Comparison of ENCODE assay signal across 8 cellular contexts in the genomic region with DNA sequence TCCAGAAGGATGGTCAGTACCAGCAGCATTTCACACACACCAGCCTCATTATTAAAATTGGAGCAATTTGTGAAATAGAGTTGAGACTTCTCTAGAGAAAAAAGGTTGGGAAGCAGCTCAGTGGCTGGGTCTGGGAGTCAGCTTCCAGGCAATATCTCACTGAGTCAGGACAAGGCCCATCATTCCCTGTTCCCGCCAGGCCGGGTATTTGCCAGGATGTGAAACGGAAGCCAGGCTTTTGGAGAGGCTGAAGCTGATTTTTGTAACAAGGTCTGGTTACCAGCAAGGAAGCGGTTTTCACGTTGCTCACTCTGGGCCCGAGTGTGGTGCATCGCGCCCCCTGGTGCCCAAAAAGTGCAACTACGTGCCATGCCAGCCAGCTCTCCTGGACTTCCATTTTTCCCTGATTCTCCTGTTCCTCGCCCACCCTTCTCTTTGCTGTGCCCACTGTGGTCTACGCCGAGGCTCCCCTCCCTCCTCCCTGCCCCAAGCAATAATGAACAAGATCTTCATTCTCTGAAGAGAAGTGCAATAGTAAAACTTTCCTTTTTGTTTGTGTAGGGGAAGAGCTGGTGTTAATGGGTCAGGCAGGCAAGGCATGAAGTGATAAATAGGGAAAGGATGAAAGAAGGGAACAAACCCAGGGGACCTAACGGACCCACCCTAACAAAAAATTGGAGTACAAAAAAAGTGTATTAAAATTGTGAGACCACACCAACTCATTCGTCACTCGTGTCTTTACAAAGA.
DNase-seq lines count a peak whose midpoint lies in the region; ATAC-seq and TF ChIP-seq lines count a peak whose summit lies in the region.

No MANE protein-coding gene starts in this region.

- no peaks in the 10 kb centered on the region for H3K36me3 ChIP-seq in tibial nerve

- no peak for TF ChIP-seq POLR2A in tibial nerve (IDR thresholded peaks at IDR 0.05)

- peak; percentile 59 for DNase-seq in COR-L47 (lab: John Stamatoyannopoulos, UW)
- peak; percentile 73 for DNase-seq in NAMALWA (ENCODE audit: low spot score)
- peak; percentile 66 for DNase-seq in activated naive CD4-positive, alpha-beta T cell treated with anti-CD3 and anti-CD28 coated beads, Interleukin-2, amount 50 U/mL, for 16 hours
- DNase-seq in head of caudate nucleus: peak; percentile 52 to 92 (median 83)
- peak; percentile 66 for DNase-seq in pons (ENCODE audit: low spot score)
- peak; percentile 74 to 85 for DNase-seq in tibial nerve (ENCODE audit: low spot score in 2 of 2)

- H3K4me1 ChIP-seq in tibial nerve: peaks cover 0 to 34% (median 16%) of the 10 kb centered on the region in 4 donors

- intact Hi-C loops in head of caudate nucleus (cut with DNase I): loop anchor here (5.0 kb wide), 2 partner anchors 312 to 432 kb away; no protein-coding TSS in a partner anchor

- WGBS in tibial nerve, 2 donors: 13 to 14% methylated on average over 15 of the region's 15 CpGs

- peak; percentile 23 to 86 for TF ChIP-seq EP300 in tibial nerve (IDR thresholded peaks at IDR 0.05)

- peak overlapping the region; percentile 15 to 92 (median 74) for H3K27ac ChIP-seq in tibial nerve

- peak; percentile 67 for ATAC-seq in GM21717 (IDR thresholded peaks at IDR 0.05; ENCODE audit: unreplicated experiment)
- peak; percentile 87 for ATAC-seq in SK-N-SH treated with all-trans-retinoic acid at 6 μM for 48 hours

- no peak overlapping the region for H3K4me3 ChIP-seq in tibial nerve

- H3K27me3 ChIP-seq in tibial nerve: no peaks in the 10 kb centered on the region

- TF ChIP-seq CTCF in tibial nerve (IDR thresholded peaks at IDR 0.05): peak; percentile 97 to 99 (median 97)

- no peaks in the 10 kb centered on the region for H3K9me3 ChIP-seq in tibial nerve

TF ChIP-seq in SK-N-SH treated with all-trans-retinoic acid at 6 μM for 48 hours, 23 proteins besides CTCF, POLR2A, EP300 and RAD21:
- TF ChIP-seq TCF4 (CRISPR knock-in tag; IDR thresholded peaks at IDR 0.05; ENCODE audit: borderline replicate concordance): 0 out of 2 replicates have a peak, but pooled peaks have one; percentile 16
- no peak for TF ChIP-seq ZNF70 (CRISPR knock-in tag; IDR thresholded peaks at IDR 0.05)
